Comparison of ENCODE assay signal across 12 cellular contexts in genomic region chr14:90274019-90274418, GRCh38. TPM values are rescaled to one million over a fixed set of nuclear protein-coding genes. Genes with fewer than 3 reads are reported as not detected.
DNase-seq lines count a peak whose midpoint lies in the region; ATAC-seq, FAIRE-seq and TF ChIP-seq lines count a peak whose summit lies in the region.
"Had no signal": no experiment of that assay in that cellular context is flagged by ENCODE, and none has a peak within 500 bp of the region (broad histone marks: within the 10 kb centered on the region; RNA-seq: fewer than 3 reads in every experiment).

No MANE protein-coding gene starts in this region.

- no peak for FAIRE-seq in H54 (lab: Jason Lieb, UNC)

- H3K9me3 ChIP-seq in esophagus muscularis mucosa = no peaks in the 10 kb centered on the region
- H3K9me3 ChIP-seq in hepatocyte (ENCODE audit: low read depth) = no peaks in the 10 kb centered on the region
- H3K9me3 ChIP-seq: vagina had no signal

- DNase-seq in NCI-H82 (lab: John Stamatoyannopoulos, UW) (peak; percentile 12), NCI-H82 treated with DMSO at 0.1 percent for 48 hours (lab: John Stamatoyannopoulos, UW; ENCODE audit: unreplicated experiment) (no peak), SK-MEL-5 (ENCODE audit: low read depth, low spot score) (peak; percentile 44), esophagus muscularis mucosa (ENCODE audit: extremely low spot score) (peak; percentile 91), sciatic nerve (ENCODE audit: low spot score) (no peak), H54 (ENCODE audit: insufficient read length, low spot score) (no peak), hepatocyte (ENCODE audit: low spot score) (no peak)
- DNase-seq: activated gamma-delta T cell treated with Interleukin-2 at 50 U/mL for 16 hours; NCI-H2171 treated with DMSO at 0.1 percent for 48 hours; stimulated activated CD4-positive, alpha-beta T cell treated with anti-CD3 and anti-CD28 coated beads, Interleukin-2, amount 100 ng/mL, for 24 hours had no signal

- 75% methylated on average over 9 of the region's 9 CpGs for WGBS in esophagus muscularis mucosa
- 84% methylated on average over 8 of the region's 9 CpGs for WGBS in hepatocyte (ENCODE audit: low lambda C conversion rate, missing lambda C conversion rate)

- in situ Hi-C loops in SK-MEL-5 (cut with HindIII; ENCODE audit: low pct_unique_long_range_greater_than_20kb, low sequenced_read_pairs) = no loop called here

- H2AFZ ChIP-seq in hepatocyte = no peak overlapping the region

- H3K4me1 ChIP-seq in esophagus muscularis mucosa (peaks cover 5 to 19% (median 13%) of the 10 kb centered on the region in 4 donors), hepatocyte (ENCODE audit: insufficient read depth) (no peaks in the 10 kb centered on the region)
- H3K4me1 ChIP-seq: vagina had no signal

- ATAC-seq in sciatic nerve (peak; percentile 59), HG03175 (IDR thresholded peaks at IDR 0.05; ENCODE audit: unreplicated experiment) (no peak)

- peaks cover 41 to 95% (median 82%) of the 10 kb centered on the region in 4 donors for H3K36me3 ChIP-seq in esophagus muscularis mucosa
- no peaks in the 10 kb centered on the region for H3K36me3 ChIP-seq in hepatocyte (replicated peaks; ENCODE audit: insufficient read depth, low read depth)

- H3K27me3 ChIP-seq in esophagus muscularis mucosa (no peaks in the 10 kb centered on the region), hepatocyte (no peaks in the 10 kb centered on the region)
- H3K27me3 ChIP-seq: vagina had no signal

- H4K20me1 ChIP-seq in hepatocyte (ENCODE audit: insufficient read depth, poor library complexity, severe bottlenecking) = no peaks in the 10 kb centered on the region

- H3K27ac ChIP-seq in esophagus muscularis mucosa (replicated peaks in 1 of 4) (peak overlapping the region in 3 of 4 donors; percentile 5 to 39 (median 30)), hepatocyte (no peak overlapping the region)
- H3K27ac ChIP-seq: vagina had no signal

- TF ChIP-seq POLR2A in esophagus muscularis mucosa (IDR thresholded peaks at IDR 0.05; ENCODE audit: low read depth) (no peak), H54 (IDR thresholded peaks at IDR 0.05; ENCODE audit: low read depth, low read length) (no peak)

- no peaks in the 10 kb centered on the region for H3K79me2 ChIP-seq in hepatocyte

- TF ChIP-seq EP300 in esophagus muscularis mucosa (IDR thresholded peaks at IDR 0.05) = no peak

- H3K9me2 ChIP-seq in hepatocyte (replicated peaks; ENCODE audit: insufficient read depth) = no peaks in the 10 kb centered on the region

- intact Hi-C loops in esophagus muscularis mucosa (cut with DNase I) = no loop called here
- intact Hi-C loops in sciatic nerve (cut with DNase I) = no loop called here

- H3K4me2 ChIP-seq in hepatocyte = no peak overlapping the region

- TF ChIP-seq CTCF in esophagus muscularis mucosa (IDR thresholded peaks at IDR 0.05) = peak in 1 of 3 experiments; percentile 5
- TF ChIP-seq CTCF in hepatocyte (IDR thresholded peaks at IDR 0.05; ENCODE audit: poor library complexity) = no peak

- no peak overlapping the region for H3K4me3 ChIP-seq in esophagus muscularis mucosa
- no peak overlapping the region for H3K4me3 ChIP-seq in hepatocyte
- H3K4me3 ChIP-seq: vagina had no signal

RNA-seq across cellular contexts. Expression of gene PSMC1, which starts 17.7 kb away (rescaled TPM):
- 175 and 177 TPM in 2 replicates for total RNA-seq in SK-MEL-5 (2014; rRNA removed; shearing (Covaris generic))
- 161 and 173 TPM in 2 replicates for polyA plus RNA-seq in SK-MEL-5 (2015; cell fraction: cytosol; rRNA removed)
- polyA plus RNA-seq in SK-MEL-5 (2015; cell fraction: nucleus; rRNA removed) = 63.4 and 64.6 TPM in 2 replicates
- 100 to 1,000 TPM in 3 of 4 donors, 10 to 100 TPM in 1; 96.8 to 139 (median 117) TPM for total RNA-seq in esophagus muscularis mucosa
- total RNA-seq in sciatic nerve = 82.9 TPM
- total RNA-seq in hepatocyte = 148 and 171 TPM in 2 replicates
- polyA plus RNA-seq in hepatocyte = 144 and 163 TPM in 2 replicates

RNA-seq across cellular contexts. Expression of gene NRDE2, which starts 57.7 kb away (rescaled TPM):
- 9.8 and 11.0 TPM in 2 replicates for total RNA-seq in SK-MEL-5 (2014; rRNA removed; shearing (Covaris generic))
- 4.5 and 9.5 TPM in 2 replicates for polyA plus RNA-seq in SK-MEL-5 (2015; cell fraction: cytosol; rRNA removed)
- 14.1 and 28.3 TPM in 2 replicates for polyA plus RNA-seq in SK-MEL-5 (2015; cell fraction: nucleus; rRNA removed)
- total RNA-seq in esophagus muscularis mucosa (10 to 100 TPM in 3 of 4 donors, 1 to 10 TPM in 1; 8.0 to 14.1 (median 12.2) TPM), sciatic nerve (32.1 TPM), hepatocyte (11.4 and 20.0 TPM in 2 replicates)
- polyA plus RNA-seq in hepatocyte = 21.9 and 27.9 TPM in 2 replicates

Comparison
In these comparisons a context has a peak if more than half of its experiments do, and no peak if none do; other contexts are left out.
1. DNase-seq: peak in NCI-H82 (single experiment), SK-MEL-5 (single experiment) and esophagus muscularis mucosa (single experiment); none in NCI-H82 treated with DMSO at 0.1 percent for 48 hours (single experiment), sciatic nerve (single experiment), H54 (single experiment) and hepatocyte (single experiment).